ENCODE assay signal across 8 cellular contexts in genomic region chr15:101641134-101641764, GRCh38. TPM values are rescaled to one million over a fixed set of nuclear protein-coding genes. Genes with fewer than 3 reads are reported as not detected.
DNase-seq lines count a peak whose midpoint lies in the region; ATAC-seq and TF ChIP-seq lines count a peak whose summit lies in the region.

No MANE protein-coding gene starts in this region.

- no peak for TF ChIP-seq EP300 in gastroesophageal sphincter (IDR thresholded peaks at IDR 0.05)
- no peak for TF ChIP-seq EP300 in ovary (IDR thresholded peaks at IDR 0.05)
- peak in 1 of 2 donors; percentile 51 for TF ChIP-seq EP300 in tibial nerve (IDR thresholded peaks at IDR 0.05)

- H3K36me3 ChIP-seq in gastroesophageal sphincter (peaks cover 2 to 78% of the 10 kb centered on the region in 2 donors), ovary (no peaks in the 10 kb centered on the region), tibial nerve (peaks cover 9 to 71% (median 9%) of the 10 kb centered on the region in 3 donors)

- no peak overlapping the region for H3K4me3 Mint-ChIP-seq in activated naive CD4-positive, alpha-beta T cell treated with anti-CD3 and anti-CD28 coated beads for 36 hours

- peak overlapping the region; percentile 59 for H3K27ac Mint-ChIP-seq in activated naive CD4-positive, alpha-beta T cell treated with anti-CD3 and anti-CD28 coated beads for 36 hours

- TF ChIP-seq POLR2A in gastroesophageal sphincter (IDR thresholded peaks at IDR 0.05) (no peak), ovary (IDR thresholded peaks at IDR 0.05) (no peak), tibial nerve (IDR thresholded peaks at IDR 0.05) (no peak)

- H3K4me1 ChIP-seq in gastroesophageal sphincter: peaks cover 0 to 27% (median 0%) of the 10 kb centered on the region in 3 donors
- H3K4me1 ChIP-seq in ovary (ENCODE audit: insufficient read depth): no peaks in the 10 kb centered on the region
- peaks cover 0 to 20% (median 9%) of the 10 kb centered on the region in 4 donors for H3K4me1 ChIP-seq in tibial nerve

- no peaks in the 10 kb centered on the region for H3K9me3 Mint-ChIP-seq in activated naive CD4-positive, alpha-beta T cell treated with anti-CD3 and anti-CD28 coated beads for 36 hours

- CTCF ChIA-PET in AG04450 (lab: Charles Lee): interaction anchor here (0.6 to 8.8 kb wide), 43 partner anchors 8 to 1407 kb away, joined by 3 to 232 read pairs (median 4); partner anchors contain the start of genes OR4F6, SNRPA1 and TM2D3
- CTCF ChIA-PET in activated naive CD4-positive, alpha-beta T cell treated with anti-CD3 and anti-CD28 coated beads for 36 hours (lab: Charles Lee): interaction anchor here (0.6 to 5.0 kb wide), 22 partner anchors 9 to 352 kb away, joined by 3 to 45 read pairs (median 4); partner anchors contain the start of gene SNRPA1

- 17 to 18% methylated on average over 7 of the region's 7 CpGs for WGBS in gastroesophageal sphincter (ENCODE audit: low coverage in 1 of 2), 2 donors
- 5 to 11% (median 9%) methylated on average over 7 of the region's 7 CpGs for WGBS in ovary, 3 donors
- WGBS in tibial nerve, 2 donors: 15 to 23% methylated on average over 7 of the region's 7 CpGs

- intact Hi-C loops in activated naive CD4-positive, alpha-beta T cell treated with anti-CD3 and anti-CD28 coated beads for 36 hours (cut with micrococcal nuclease): loop anchor here (1.0 to 5.0 kb wide), 4 partner anchors 11 to 341 kb away; partner anchors contain the start of gene TM2D3
- intact Hi-C loops in ovary (cut with DNase I): loop anchor here (2.0 to 5.0 kb wide), 4 partner anchors 334 to 346 kb away; partner anchors contain the start of gene SNRPA1 (in 1 of the 4)

- H3K27me3 ChIP-seq in AG04450 (ENCODE audit: control insufficient read depth, insufficient read depth, low read length): no peaks in the 10 kb centered on the region
- H3K27me3 ChIP-seq in gastroesophageal sphincter: no peaks in the 10 kb centered on the region
- H3K27me3 ChIP-seq in ovary: no peaks in the 10 kb centered on the region
- no peaks in the 10 kb centered on the region for H3K27me3 ChIP-seq in tibial nerve

- H3K27me3 Mint-ChIP-seq in activated naive CD4-positive, alpha-beta T cell treated with anti-CD3 and anti-CD28 coated beads for 36 hours (ENCODE audit: low read depth): no peaks in the 10 kb centered on the region

- POLR2A ChIA-PET in AG04450 (lab: Yijun Ruan, JAX): no interaction called here

- TF ChIP-seq CTCF in AG04450 (IDR thresholded peaks at IDR 0.05; ENCODE audit: low read depth, low read length): peak; percentile 94
- peak; percentile 92 to 94 (median 93) for TF ChIP-seq CTCF in gastroesophageal sphincter (IDR thresholded peaks at IDR 0.05)
- peak; percentile 84 to 90 (median 84) for TF ChIP-seq CTCF in ovary (IDR thresholded peaks at IDR 0.05)
- peak; percentile 87 to 93 (median 92) for TF ChIP-seq CTCF in tibial nerve (IDR thresholded peaks at IDR 0.05)

- peak; percentile 61 for ATAC-seq in GM18517 (IDR thresholded peaks at IDR 0.05; ENCODE audit: unreplicated experiment)
- ATAC-seq in gastroesophageal sphincter: peak; percentile 42

- no peaks in the 10 kb centered on the region for H3K9me3 ChIP-seq in AG04450 (ENCODE audit: control insufficient read depth, insufficient read depth, low read length)
- H3K9me3 ChIP-seq in gastroesophageal sphincter: no peaks in the 10 kb centered on the region
- H3K9me3 ChIP-seq in ovary: no peaks in the 10 kb centered on the region
- no peaks in the 10 kb centered on the region for H3K9me3 ChIP-seq in tibial nerve

- H3K4me3 ChIP-seq in AG04450 (ENCODE audit: low read depth, low read length) (no peak overlapping the region), gastroesophageal sphincter (peak overlapping the region in 1 of 2 donors; percentile 6), ovary (no peak overlapping the region), tibial nerve (no peak overlapping the region)

- peaks cover 30% of the 10 kb centered on the region for H3K4me1 Mint-ChIP-seq in activated naive CD4-positive, alpha-beta T cell treated with anti-CD3 and anti-CD28 coated beads for 36 hours (ENCODE audit: low read depth)

- H3K27ac ChIP-seq in AG04450 (ENCODE audit: low read depth, low read length) (no peak overlapping the region), gastroesophageal sphincter (peak overlapping the region in 2 of 4 donors; percentile 56 to 64), ovary (no peak overlapping the region), tibial nerve (peak overlapping the region in 3 of 4 donors; percentile 30 to 61 (median 57))

- DNase-seq in AG04450 (ENCODE audit: low read depth, low spot score) (peak; percentile 34), HuH-7 (ENCODE audit: low spot score) (peak; percentile 43), SK-N-DZ (ENCODE audit: low spot score) (peak; percentile 58), ovary (peak; percentile 50 to 82 (median 77)), tibial nerve (ENCODE audit: low spot score in 2 of 2) (peak; percentile 63 to 89)
- DNase-seq in activated naive CD4-positive, alpha-beta T cell treated with anti-CD3 and anti-CD28 coated beads for 36 hours: peak; percentile 86

- peaks cover 33% of the 10 kb centered on the region for H3K36me3 Mint-ChIP-seq in activated naive CD4-positive, alpha-beta T cell treated with anti-CD3 and anti-CD28 coated beads for 36 hours (ENCODE audit: low read depth)

RNA-seq across cellular contexts. Expression of gene TM2D3, which starts 10.9 kb away (rescaled TPM):
- polyA plus RNA-seq in AG04450 (2011; rRNA removed): 49.0 and 64.2 TPM in 2 replicates
- 40.9 and 49.9 TPM in 2 replicates for polyA minus RNA-seq in AG04450 (2011; rRNA and poly(A)+ RNA removed)
- 71.4 and 78.6 TPM in 2 replicates for polyA plus RNA-seq in SK-N-DZ (2014; cell fraction: cytosol; rRNA removed)
- polyA plus RNA-seq in SK-N-DZ (2014; cell fraction: nucleus; rRNA removed): 82.3 and 85.2 TPM in 2 replicates
- 10 to 100 TPM; 52.8 to 53.0 TPM for total RNA-seq in activated naive CD4-positive, alpha-beta T cell treated with anti-CD3 and anti-CD28 coated beads for 36 hours
- 10 to 100 TPM; 38.2 to 58.3 (median 50.7) TPM for total RNA-seq in gastroesophageal sphincter
- total RNA-seq in ovary: 10 to 100 TPM; 46.0 to 76.9 (median 57.3) TPM
- 10 to 100 TPM; 46.5 to 70.7 TPM for polyA plus RNA-seq in ovary
- 10 to 100 TPM; 33.5 to 54.0 (median 40.9) TPM for total RNA-seq in tibial nerve

Comparison
In these comparisons a context has a peak if more than half of its experiments do, and no peak if none do; other contexts are left out.
1. DNase-seq: peak in every context shown above with its lines; median percentile 86 in activated naive CD4-positive, alpha-beta T cell treated with anti-CD3 and anti-CD28 coated beads for 36 hours; 77 in ovary; 76 in tibial nerve; 58 in SK-N-DZ; 43 in HuH-7; 34 in AG04450.
2. H3K27ac ChIP-seq: peak in tibial nerve (3 of 4); none in AG04450 (single experiment) and ovary (0 of 2).
3. Peak in every context shown above with its lines, with median percentiles within 50 percentile points of each other: CTCF ChIP-seq.